ENCODE assay signal across 1 cellular context in the genomic region with DNA sequence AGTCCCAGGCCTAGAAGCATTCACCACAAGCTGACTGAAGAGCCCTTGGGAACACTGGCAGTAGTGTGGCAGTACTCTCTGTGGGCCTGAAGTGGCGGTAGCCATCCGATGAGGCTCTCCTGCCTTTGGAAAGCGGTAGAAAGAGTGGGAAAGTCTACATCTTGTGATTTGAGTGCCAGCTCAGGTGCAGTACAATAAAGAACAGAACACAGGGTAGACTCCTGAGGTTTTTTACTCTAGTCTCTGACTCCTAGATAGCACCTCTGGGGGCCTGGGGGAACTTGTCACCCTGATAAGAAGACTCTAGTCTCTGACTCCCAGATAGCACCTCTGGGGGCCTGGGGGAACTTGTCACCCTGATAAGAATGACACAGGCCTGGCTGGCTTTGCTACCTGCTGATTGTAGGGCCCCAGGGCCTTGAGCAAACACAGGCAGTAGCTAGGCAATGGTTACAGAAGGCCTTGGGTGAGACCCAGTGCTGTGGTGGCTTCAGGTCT.
TF ChIP-seq lines count a peak whose summit lies in the region.

No MANE protein-coding gene starts in this region.

TF ChIP-seq in K562, 482 proteins besides CTCF, POLR2A, EP300 and RAD21 (continued from another document and continues in another):
- no peak for TF ChIP-seq XRCC4 (IDR thresholded peaks at IDR 0.05; ENCODE audit: extremely low read depth, insufficient read depth, insufficient read length)
- peak; percentile 29; the same call in 1 of the 2 replicates for TF ChIP-seq TOE1 (IDR thresholded peaks at IDR 0.05; ENCODE audit: borderline replicate concordance)
- TF ChIP-seq TOE1 (CRISPR knock-in tag; IDR thresholded peaks at IDR 0.05; ENCODE audit: borderline replicate concordance, low read depth) = no peak
- no peak for TF ChIP-seq HCFC1 (IDR thresholded peaks at IDR 0.05; ENCODE audit: low read depth, low read length)
- TF ChIP-seq GTF2F1 (IDR thresholded peaks at IDR 0.05; ENCODE audit: low read depth, low read length) = no peak
- TF ChIP-seq, protein P1, sequence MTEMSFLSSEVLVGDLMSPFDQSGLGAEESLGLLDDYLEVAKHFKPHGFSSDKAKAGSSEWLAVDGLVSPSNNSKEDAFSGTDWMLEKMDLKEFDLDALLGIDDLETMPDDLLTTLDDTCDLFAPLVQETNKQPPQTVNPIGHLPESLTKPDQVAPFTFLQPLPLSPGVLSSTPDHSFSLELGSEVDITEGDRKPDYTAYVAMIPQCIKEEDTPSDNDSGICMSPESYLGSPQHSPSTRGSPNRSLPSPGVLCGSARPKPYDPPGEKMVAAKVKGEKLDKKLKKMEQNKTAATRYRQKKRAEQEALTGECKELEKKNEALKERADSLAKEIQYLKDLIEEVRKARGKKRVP (CRISPR knock-in tag; IDR thresholded peaks at IDR 0.05) = peak; percentile 56; the same call in 1 of the 2 replicates
- no peak for TF ChIP-seq RBM25 (IDR thresholded peaks at IDR 0.05; ENCODE audit: low read depth, low read length, severe bottlenecking)
- TF ChIP-seq HIVEP1 (CRISPR knock-in tag; IDR thresholded peaks at IDR 0.05) = no peak
- TF ChIP-seq, protein P2, sequence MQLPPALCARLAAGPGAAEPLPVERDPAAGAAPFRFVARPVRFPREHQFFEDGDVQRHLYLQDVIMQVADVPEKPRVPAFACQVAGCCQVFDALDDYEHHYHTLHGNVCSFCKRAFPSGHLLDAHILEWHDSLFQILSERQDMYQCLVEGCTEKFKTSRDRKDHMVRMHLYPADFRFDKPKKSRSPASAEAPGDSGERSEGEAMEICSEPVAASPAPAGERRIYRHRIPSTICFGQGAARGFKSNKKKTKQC (CRISPR knock-in tag; IDR thresholded peaks at IDR 0.05) = no peak
- no peak for TF ChIP-seq ZNF253 (CRISPR knock-in tag; conservative IDR thresholded peaks at IDR 0.05)
- TF ChIP-seq, protein P3, sequence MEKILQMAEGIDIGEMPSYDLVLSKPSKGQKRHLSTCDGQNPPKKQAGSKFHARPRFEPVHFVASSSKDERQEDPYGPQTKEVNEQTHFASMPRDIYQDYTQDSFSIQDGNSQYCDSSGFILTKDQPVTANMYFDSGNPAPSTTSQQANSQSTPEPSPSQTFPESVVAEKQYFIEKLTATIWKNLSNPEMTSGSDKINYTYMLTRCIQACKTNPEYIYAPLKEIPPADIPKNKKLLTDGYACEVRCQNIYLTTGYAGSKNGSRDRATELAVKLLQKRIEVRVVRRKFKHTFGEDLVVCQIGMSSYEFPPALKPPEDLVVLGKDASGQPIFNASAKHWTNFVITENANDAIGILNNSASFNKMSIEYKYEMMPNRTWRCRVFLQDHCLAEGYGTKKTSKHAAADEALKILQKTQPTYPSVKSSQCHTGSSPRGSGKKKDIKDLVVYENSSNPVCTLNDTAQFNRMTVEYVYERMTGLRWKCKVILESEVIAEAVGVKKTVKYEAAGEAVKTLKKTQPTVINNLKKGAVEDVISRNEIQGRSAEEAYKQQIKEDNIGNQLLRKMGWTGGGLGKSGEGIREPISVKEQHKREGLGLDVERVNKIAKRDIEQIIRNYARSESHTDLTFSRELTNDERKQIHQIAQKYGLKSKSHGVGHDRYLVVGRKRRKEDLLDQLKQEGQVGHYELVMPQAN (IDR thresholded peaks at IDR 0.05; ENCODE audit: borderline replicate concordance) = no peak
- TF ChIP-seq ZNF436 (CRISPR knock-in tag; IDR thresholded peaks at IDR 0.05) = no peak
- no peak for TF ChIP-seq ZNF324 (CRISPR knock-in tag; IDR thresholded peaks at IDR 0.05)
- TF ChIP-seq PHF21A (IDR thresholded peaks at IDR 0.05; ENCODE audit: borderline replicate concordance, low read depth) = 0 out of 2 replicates have a peak, but pooled peaks have one; percentile 11
- no peak for TF ChIP-seq DIDO1 (tag; IDR thresholded peaks at IDR 0.05; ENCODE audit: low read depth)
- TF ChIP-seq, protein P4, sequence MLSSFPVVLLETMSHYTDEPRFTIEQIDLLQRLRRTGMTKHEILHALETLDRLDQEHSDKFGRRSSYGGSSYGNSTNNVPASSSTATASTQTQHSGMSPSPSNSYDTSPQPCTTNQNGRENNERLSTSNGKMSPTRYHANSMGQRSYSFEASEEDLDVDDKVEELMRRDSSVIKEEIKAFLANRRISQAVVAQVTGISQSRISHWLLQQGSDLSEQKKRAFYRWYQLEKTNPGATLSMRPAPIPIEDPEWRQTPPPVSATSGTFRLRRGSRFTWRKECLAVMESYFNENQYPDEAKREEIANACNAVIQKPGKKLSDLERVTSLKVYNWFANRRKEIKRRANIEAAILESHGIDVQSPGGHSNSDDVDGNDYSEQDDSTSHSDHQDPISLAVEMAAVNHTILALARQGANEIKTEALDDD (IDR thresholded peaks at IDR 0.05) = peak; percentile 92
- peak; percentile 74; the same call in 1 of the 2 replicates for TF ChIP-seq MTA1 (IDR thresholded peaks at IDR 0.05; ENCODE audit: borderline replicate concordance)
- no peak for TF ChIP-seq DACH1 (IDR thresholded peaks at IDR 0.05; ENCODE audit: partially characterized antibody)
- no peak for TF ChIP-seq FOXA1 (IDR thresholded peaks at IDR 0.05; ENCODE audit: borderline replicate concordance)
- TF ChIP-seq, protein P5, sequence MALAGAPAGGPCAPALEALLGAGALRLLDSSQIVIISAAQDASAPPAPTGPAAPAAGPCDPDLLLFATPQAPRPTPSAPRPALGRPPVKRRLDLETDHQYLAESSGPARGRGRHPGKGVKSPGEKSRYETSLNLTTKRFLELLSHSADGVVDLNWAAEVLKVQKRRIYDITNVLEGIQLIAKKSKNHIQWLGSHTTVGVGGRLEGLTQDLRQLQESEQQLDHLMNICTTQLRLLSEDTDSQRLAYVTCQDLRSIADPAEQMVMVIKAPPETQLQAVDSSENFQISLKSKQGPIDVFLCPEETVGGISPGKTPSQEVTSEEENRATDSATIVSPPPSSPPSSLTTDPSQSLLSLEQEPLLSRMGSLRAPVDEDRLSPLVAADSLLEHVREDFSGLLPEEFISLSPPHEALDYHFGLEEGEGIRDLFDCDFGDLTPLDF (CRISPR knock-in tag; IDR thresholded peaks at IDR 0.05) = no peak
- TF ChIP-seq NR2F6 (CRISPR knock-in tag; IDR thresholded peaks at IDR 0.05) = no peak
- TF ChIP-seq ZNF561 (CRISPR knock-in tag; conservative IDR thresholded peaks at IDR 0.05) = no peak
- TF ChIP-seq MCM7 (IDR thresholded peaks at IDR 0.05) = no peak
- TF ChIP-seq ZNF263 (CRISPR knock-in tag; IDR thresholded peaks at IDR 0.05; ENCODE audit: borderline replicate concordance) = no peak
- TF ChIP-seq SOX6 (IDR thresholded peaks at IDR 0.05) = peak; percentile 98
- no peak for TF ChIP-seq ZNF146 (CRISPR knock-in tag; IDR thresholded peaks at IDR 0.05; ENCODE audit: unreplicated experiment)
- peak; percentile 63 for TF ChIP-seq CCNT2 (IDR thresholded peaks at IDR 0.05; ENCODE audit: borderline replicate concordance, extremely low read depth, insufficient read length, low read depth, low read length)
- no peak for TF ChIP-seq STAT5B (CRISPR knock-in tag; IDR thresholded peaks at IDR 0.05)
- TF ChIP-seq ZNF232 (CRISPR knock-in tag; IDR thresholded peaks at IDR 0.05) = no peak
- 0 out of 2 replicates have a peak, but pooled peaks have one; percentile 55 for TF ChIP-seq PTBP1 (IDR thresholded peaks at IDR 0.05; ENCODE audit: low read depth, low read length)
- TF ChIP-seq, protein P6, sequence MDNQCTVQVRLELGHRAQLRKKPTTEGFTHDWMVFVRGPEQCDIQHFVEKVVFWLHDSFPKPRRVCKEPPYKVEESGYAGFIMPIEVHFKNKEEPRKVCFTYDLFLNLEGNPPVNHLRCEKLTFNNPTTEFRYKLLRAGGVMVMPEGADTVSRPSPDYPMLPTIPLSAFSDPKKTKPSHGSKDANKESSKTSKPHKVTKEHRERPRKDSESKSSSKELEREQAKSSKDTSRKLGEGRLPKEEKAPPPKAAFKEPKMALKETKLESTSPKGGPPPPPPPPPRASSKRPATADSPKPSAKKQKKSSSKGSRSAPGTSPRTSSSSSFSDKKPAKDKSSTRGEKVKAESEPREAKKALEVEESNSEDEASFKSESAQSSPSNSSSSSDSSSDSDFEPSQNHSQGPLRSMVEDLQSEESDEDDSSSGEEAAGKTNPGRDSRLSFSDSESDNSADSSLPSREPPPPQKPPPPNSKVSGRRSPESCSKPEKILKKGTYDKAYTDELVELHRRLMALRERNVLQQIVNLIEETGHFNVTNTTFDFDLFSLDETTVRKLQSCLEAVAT (IDR thresholded peaks at IDR 0.05) = no peak
- peak; percentile 16 for TF ChIP-seq SMARCB1 (IDR thresholded peaks at IDR 0.05; ENCODE audit: insufficient read length, low read depth)
- no peak for TF ChIP-seq CHD2 (IDR thresholded peaks at IDR 0.05; ENCODE audit: low read depth, low read length)
- TF ChIP-seq RFX1 (IDR thresholded peaks at IDR 0.05) = peak; percentile 47
- no peak for TF ChIP-seq NFXL1 (CRISPR knock-in tag; IDR thresholded peaks at IDR 0.05)
- TF ChIP-seq, protein P7, sequence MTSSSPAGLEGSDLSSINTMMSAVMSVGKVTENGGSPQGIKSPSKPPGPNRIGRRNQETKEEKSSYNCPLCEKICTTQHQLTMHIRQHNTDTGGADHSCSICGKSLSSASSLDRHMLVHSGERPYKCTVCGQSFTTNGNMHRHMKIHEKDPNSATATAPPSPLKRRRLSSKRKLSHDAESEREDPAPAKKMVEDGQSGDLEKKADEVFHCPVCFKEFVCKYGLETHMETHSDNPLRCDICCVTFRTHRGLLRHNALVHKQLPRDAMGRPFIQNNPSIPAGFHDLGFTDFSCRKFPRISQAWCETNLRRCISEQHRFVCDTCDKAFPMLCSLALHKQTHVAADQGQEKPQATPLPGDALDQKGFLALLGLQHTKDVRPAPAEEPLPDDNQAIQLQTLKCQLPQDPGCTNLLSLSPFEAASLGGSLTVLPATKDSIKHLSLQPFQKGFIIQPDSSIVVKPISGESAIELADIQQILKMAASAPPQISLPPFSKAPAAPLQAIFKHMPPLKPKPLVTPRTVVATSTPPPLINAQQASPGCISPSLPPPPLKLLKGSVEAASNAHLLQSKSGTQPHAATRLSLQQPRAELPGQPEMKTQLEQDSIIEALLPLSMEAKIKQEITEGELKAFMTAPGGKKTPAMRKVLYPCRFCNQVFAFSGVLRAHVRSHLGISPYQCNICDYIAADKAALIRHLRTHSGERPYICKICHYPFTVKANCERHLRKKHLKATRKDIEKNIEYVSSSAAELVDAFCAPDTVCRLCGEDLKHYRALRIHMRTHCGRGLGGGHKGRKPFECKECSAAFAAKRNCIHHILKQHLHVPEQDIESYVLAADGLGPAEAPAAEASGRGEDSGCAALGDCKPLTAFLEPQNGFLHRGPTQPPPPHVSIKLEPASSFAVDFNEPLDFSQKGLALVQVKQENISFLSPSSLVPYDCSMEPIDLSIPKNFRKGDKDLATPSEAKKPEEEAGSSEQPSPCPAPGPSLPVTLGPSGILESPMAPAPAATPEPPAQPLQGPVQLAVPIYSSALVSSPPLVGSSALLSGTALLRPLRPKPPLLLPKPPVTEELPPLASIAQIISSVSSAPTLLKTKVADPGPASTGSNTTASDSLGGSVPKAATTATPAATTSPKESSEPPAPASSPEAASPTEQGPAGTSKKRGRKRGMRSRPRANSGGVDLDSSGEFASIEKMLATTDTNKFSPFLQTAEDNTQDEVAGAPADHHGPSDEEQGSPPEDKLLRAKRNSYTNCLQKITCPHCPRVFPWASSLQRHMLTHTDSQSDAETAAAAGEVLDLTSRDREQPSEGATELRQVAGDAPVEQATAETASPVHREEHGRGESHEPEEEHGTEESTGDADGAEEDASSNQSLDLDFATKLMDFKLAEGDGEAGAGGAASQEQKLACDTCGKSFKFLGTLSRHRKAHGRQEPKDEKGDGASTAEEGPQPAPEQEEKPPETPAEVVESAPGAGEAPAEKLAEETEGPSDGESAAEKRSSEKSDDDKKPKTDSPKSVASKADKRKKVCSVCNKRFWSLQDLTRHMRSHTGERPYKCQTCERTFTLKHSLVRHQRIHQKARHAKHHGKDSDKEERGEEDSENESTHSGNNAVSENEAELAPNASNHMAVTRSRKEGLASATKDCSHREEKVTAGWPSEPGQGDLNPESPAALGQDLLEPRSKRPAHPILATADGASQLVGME (CRISPR knock-in tag; IDR thresholded peaks at IDR 0.05) = no peak
- TF ChIP-seq, protein P8, sequence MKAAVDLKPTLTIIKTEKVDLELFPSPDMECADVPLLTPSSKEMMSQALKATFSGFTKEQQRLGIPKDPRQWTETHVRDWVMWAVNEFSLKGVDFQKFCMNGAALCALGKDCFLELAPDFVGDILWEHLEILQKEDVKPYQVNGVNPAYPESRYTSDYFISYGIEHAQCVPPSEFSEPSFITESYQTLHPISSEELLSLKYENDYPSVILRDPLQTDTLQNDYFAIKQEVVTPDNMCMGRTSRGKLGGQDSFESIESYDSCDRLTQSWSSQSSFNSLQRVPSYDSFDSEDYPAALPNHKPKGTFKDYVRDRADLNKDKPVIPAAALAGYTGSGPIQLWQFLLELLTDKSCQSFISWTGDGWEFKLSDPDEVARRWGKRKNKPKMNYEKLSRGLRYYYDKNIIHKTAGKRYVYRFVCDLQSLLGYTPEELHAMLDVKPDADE (conservative IDR thresholded peaks at IDR 0.05; ENCODE audit: control insufficient read depth, low read depth, low read length) = peak; percentile 79
- TF ChIP-seq NR2C1 (IDR thresholded peaks at IDR 0.05) = no peak
- no peak for TF ChIP-seq NR2C1 (tag; IDR thresholded peaks at IDR 0.05)
- no peak for TF ChIP-seq ASH1L (IDR thresholded peaks at IDR 0.05; ENCODE audit: borderline replicate concordance, low read depth, partially characterized antibody)
- peak; percentile 89 for TF ChIP-seq ZFX (CRISPR knock-in tag; IDR thresholded peaks at IDR 0.05)
- TF ChIP-seq ZNF431 (CRISPR knock-in tag; IDR thresholded peaks at IDR 0.05) = no peak
- no peak for TF ChIP-seq HSF4 (CRISPR knock-in tag; IDR thresholded peaks at IDR 0.05; ENCODE audit: borderline replicate concordance)
- TF ChIP-seq, protein P9, sequence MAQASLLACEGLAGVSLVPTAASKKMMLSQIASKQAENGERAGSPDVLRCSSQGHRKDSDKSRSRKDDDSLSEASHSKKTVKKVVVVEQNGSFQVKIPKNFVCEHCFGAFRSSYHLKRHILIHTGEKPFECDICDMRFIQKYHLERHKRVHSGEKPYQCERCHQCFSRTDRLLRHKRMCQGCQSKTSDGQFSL (CRISPR knock-in tag; IDR thresholded peaks at IDR 0.05) = no peak
- TF ChIP-seq, protein P9 (tag; IDR thresholded peaks at IDR 0.05) = no peak
- TF ChIP-seq, protein P10, sequence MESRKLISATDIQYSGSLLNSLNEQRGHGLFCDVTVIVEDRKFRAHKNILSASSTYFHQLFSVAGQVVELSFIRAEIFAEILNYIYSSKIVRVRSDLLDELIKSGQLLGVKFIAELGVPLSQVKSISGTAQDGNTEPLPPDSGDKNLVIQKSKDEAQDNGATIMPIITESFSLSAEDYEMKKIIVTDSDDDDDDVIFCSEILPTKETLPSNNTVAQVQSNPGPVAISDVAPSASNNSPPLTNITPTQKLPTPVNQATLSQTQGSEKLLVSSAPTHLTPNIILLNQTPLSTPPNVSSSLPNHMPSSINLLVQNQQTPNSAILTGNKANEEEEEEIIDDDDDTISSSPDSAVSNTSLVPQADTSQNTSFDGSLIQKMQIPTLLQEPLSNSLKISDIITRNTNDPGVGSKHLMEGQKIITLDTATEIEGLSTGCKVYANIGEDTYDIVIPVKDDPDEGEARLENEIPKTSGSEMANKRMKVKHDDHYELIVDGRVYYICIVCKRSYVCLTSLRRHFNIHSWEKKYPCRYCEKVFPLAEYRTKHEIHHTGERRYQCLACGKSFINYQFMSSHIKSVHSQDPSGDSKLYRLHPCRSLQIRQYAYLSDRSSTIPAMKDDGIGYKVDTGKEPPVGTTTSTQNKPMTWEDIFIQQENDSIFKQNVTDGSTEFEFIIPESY (CRISPR knock-in tag; IDR thresholded peaks at IDR 0.05) = no peak
- no peak for TF ChIP-seq SMARCA5 (IDR thresholded peaks at IDR 0.05)
- peak; percentile 86 for TF ChIP-seq FOSL1 (tag; conservative IDR thresholded peaks at IDR 0.05)
- peak; percentile 97 for TF ChIP-seq SMAD4 (CRISPR knock-in tag; conservative IDR thresholded peaks at IDR 0.05)
- TF ChIP-seq TEAD1 (CRISPR knock-in tag; IDR thresholded peaks at IDR 0.05) = peak in 1 of 2 experiments; percentile 80; a peak in 2 of 4 replicates
